Comparison of ENCODE assay signal across 1 cellular context in genomic region chr14:49585803-49586672, GRCh38.
TF ChIP-seq lines count a peak whose summit lies in the region.

RPS29 (minus strand) TSS chr14:49586380; CDS start chr14:49586346, 34 bp downstream.

TF ChIP-seq in liver, 16 proteins besides CTCF, POLR2A, EP300 and RAD21 (continued from another document):
- TF ChIP-seq, protein P1, sequence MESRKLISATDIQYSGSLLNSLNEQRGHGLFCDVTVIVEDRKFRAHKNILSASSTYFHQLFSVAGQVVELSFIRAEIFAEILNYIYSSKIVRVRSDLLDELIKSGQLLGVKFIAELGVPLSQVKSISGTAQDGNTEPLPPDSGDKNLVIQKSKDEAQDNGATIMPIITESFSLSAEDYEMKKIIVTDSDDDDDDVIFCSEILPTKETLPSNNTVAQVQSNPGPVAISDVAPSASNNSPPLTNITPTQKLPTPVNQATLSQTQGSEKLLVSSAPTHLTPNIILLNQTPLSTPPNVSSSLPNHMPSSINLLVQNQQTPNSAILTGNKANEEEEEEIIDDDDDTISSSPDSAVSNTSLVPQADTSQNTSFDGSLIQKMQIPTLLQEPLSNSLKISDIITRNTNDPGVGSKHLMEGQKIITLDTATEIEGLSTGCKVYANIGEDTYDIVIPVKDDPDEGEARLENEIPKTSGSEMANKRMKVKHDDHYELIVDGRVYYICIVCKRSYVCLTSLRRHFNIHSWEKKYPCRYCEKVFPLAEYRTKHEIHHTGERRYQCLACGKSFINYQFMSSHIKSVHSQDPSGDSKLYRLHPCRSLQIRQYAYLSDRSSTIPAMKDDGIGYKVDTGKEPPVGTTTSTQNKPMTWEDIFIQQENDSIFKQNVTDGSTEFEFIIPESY (IDR thresholded peaks at IDR 0.05): peak; percentile 71
